Comparison of ENCODE assay signal across 14 cellular contexts in genomic region chr7:30921540-30921930, GRCh38. TPM values are rescaled to one million over a fixed set of nuclear protein-coding genes. Genes with fewer than 3 reads are reported as not detected.
A peak's percentile ranks its signal among the peaks of the same experiment; 100 is the strongest.
DNase-seq lines count a peak whose midpoint lies in the region; ATAC-seq, FAIRE-seq and TF ChIP-seq lines count a peak whose summit lies in the region.
"Had no signal": no experiment of that assay in that cellular context is flagged by ENCODE, and none has a peak within 500 bp of the region (broad histone marks: within the 10 kb centered on the region; RNA-seq: fewer than 3 reads in every experiment).

No MANE protein-coding gene starts in this region.

- peak; percentile 11 for DNase-seq in D721Med (ENCODE audit: insufficient read length, low spot score)
- DNase-seq in RWPE2 (ENCODE audit: low spot score) = peak; percentile 32
- DNase-seq in kidney = peak; percentile 43
- DNase-seq in sciatic nerve (ENCODE audit: low spot score) = peak; percentile 41
- no peak for DNase-seq in Kasumi-1 (lab: John Stamatoyannopoulos, UW)
- DNase-seq in RKO (ENCODE audit: low spot score) = no peak
- no peak for DNase-seq in GM19240 (ENCODE audit: insufficient read length, low spot score)
- DNase-seq in putamen (ENCODE audit: low spot score) = no peak
- DNase-seq: activated T-cell treated with anti-CD3 and anti-CD28 coated beads, Interleukin-2, amount 50 U/mL, for 48 hours; DND-41; effector memory CD4-positive, alpha-beta T cell; MV-4-11 had no signal

- no peaks in the 10 kb centered on the region for H3K36me3 ChIP-seq in RWPE2 (ENCODE audit: low read depth)
- peaks cover 17 to 42% of the 10 kb centered on the region in 2 donors for H3K36me3 ChIP-seq in kidney (ENCODE audit: control insufficient read depth in 1 of 2, insufficient read depth in 2 of 2, low read length in 2 of 2)
- H3K36me3 ChIP-seq: BE2C had no signal

- ATAC-seq in RWPE2 (ENCODE audit: low read depth) = no peak
- no peak for ATAC-seq in sciatic nerve
- ATAC-seq: T-cell had no signal

- no peaks in the 10 kb centered on the region for H3K27me3 ChIP-seq in RWPE2 (ENCODE audit: insufficient read depth, poor library complexity, severe bottlenecking)
- H3K27me3 ChIP-seq: BE2C had no signal

- intact Hi-C loops in kidney (cut with DNase I) = no loop called here
- intact Hi-C loops in sciatic nerve (cut with DNase I) = no loop called here

- no peak overlapping the region for H3K9ac ChIP-seq in kidney (ENCODE audit: low read length in 2 of 2)

- H3K4me3 ChIP-seq in RWPE2 (ENCODE audit: severe bottlenecking) (no peak overlapping the region), kidney (ENCODE audit: low read length in 2 of 2) (no peak overlapping the region)

- no peak for TF ChIP-seq CTCF in D721Med (IDR thresholded peaks at IDR 0.05; ENCODE audit: insufficient read depth, missing control alignments)
- no peak for TF ChIP-seq CTCF in RWPE2 (IDR thresholded peaks at IDR 0.05; ENCODE audit: poor library complexity, severe bottlenecking)
- TF ChIP-seq CTCF in kidney (IDR thresholded peaks at IDR 0.05; ENCODE audit: borderline replicate concordance, extremely low read depth, insufficient read depth) = no peak

- FAIRE-seq in D721Med (lab: Jason Lieb, UNC) (no peak), kidney (lab: Jason Lieb, UNC) (no peak)

- H3K27ac ChIP-seq in RWPE2 (ENCODE audit: poor library complexity, severe bottlenecking) (no peak overlapping the region), kidney (ENCODE audit: low read depth in 2 of 2, low read length in 2 of 2) (peak overlapping the region; percentile 20 to 57)

- H3K4me1 ChIP-seq in RWPE2 (ENCODE audit: insufficient read depth, poor library complexity, severe bottlenecking) (peaks cover 6% of the 10 kb centered on the region), kidney (ENCODE audit: control insufficient read depth in 1 of 2, insufficient read depth in 1 of 2, low read depth in 1 of 2, low read length in 2 of 2) (peaks cover 4 to 9% of the 10 kb centered on the region in 2 donors)

- no peaks in the 10 kb centered on the region for H3K9me3 ChIP-seq in RWPE2 (ENCODE audit: severe bottlenecking)
- H3K9me3 ChIP-seq in kidney (ENCODE audit: control insufficient read depth in 1 of 2, low read length in 2 of 2) = no peaks in the 10 kb centered on the region
- H3K9me3 ChIP-seq: BE2C had no signal

RNA-seq across cellular contexts. Expression of gene AQP1, which starts 9.9 kb away (rescaled TPM):
- 291 TPM for total RNA-seq in kidney
- 617 TPM for polyA plus RNA-seq in kidney (ENCODE audit: insufficient read depth, low read depth, low replicate concordance)
- 864 TPM for total RNA-seq in sciatic nerve

RNA-seq across cellular contexts. Expression of gene GHRHR, which starts 42.2 kb away (rescaled TPM):
- total RNA-seq in kidney (not detected), sciatic nerve (1.2 TPM)
- 0.75 TPM for polyA plus RNA-seq in kidney (ENCODE audit: insufficient read depth, low read depth, low replicate concordance)
- total RNA-seq: T-cell had no signal

Comparison
In these comparisons a context has a peak if more than half of its experiments do, and no peak if none do; other contexts are left out.
1. DNase-seq: peak in D721Med (single experiment), RWPE2 (single experiment), kidney (single experiment) and sciatic nerve (single experiment); none in Kasumi-1 (0 of 2), RKO (single experiment), GM19240 (single experiment) and putamen (single experiment).